14 cellular contexts compared by ENCODE assay signal in the genomic region with DNA sequence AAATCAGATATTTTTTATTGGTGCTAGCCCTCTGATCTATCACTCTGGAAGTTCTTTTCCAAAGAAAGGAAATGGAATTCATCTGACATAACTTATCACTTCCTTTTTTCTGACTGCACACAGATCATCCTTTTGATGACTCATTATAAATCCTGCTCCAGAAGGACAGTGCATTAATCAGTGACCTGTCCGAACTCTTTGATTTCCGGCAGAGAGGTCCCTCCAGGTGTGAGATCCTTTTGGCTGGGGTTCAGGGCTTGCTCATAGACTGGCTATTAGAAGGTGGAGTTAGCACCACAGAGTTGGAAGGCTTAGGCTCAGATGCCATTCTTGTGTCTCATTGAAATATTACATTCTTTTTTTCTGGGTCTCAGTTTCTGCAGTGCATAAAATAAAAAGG.
DNase-seq lines count a peak whose midpoint lies in the region; TF ChIP-seq lines count a peak whose summit lies in the region.
"Had no signal": no experiment of that assay in that cellular context is flagged by ENCODE, and none has a peak within 500 bp of the region (broad histone marks: within the 10 kb centered on the region; RNA-seq: fewer than 3 reads in every experiment).

No MANE protein-coding gene starts in this region.

- no peak overlapping the region for H2AFZ ChIP-seq in mesenchymal stem cell (ENCODE audit: low read depth, low read length)

- H4K91ac ChIP-seq in mesenchymal stem cell (ENCODE audit: low read length) = no peak overlapping the region

- H3K27me3 ChIP-seq in brain microvascular endothelial cell (replicated peaks) (no peaks in the 10 kb centered on the region), mesenchymal stem cell (ENCODE audit: control insufficient read depth in 1 of 2, insufficient read depth in 1 of 2, low read length in 2 of 2) (no peaks in the 10 kb centered on the region), WERI-Rb-1 (ENCODE audit: insufficient read depth, low read depth, severe bottlenecking) (no peaks in the 10 kb centered on the region)
- H3K27me3 ChIP-seq: colonic mucosa had no signal

- H3K4ac ChIP-seq in mesenchymal stem cell (ENCODE audit: low read depth in 1 of 2, low read length in 2 of 2) = peak overlapping the region in 1 of 2 experiments; percentile 68

- no peak overlapping the region for H3K4me2 ChIP-seq in mesenchymal stem cell (ENCODE audit: low read length, poor library complexity, severe bottlenecking)

- no peak overlapping the region for H3K4me3 ChIP-seq in brain microvascular endothelial cell (ENCODE audit: low read depth, low read length)
- no peak overlapping the region for H3K4me3 ChIP-seq in mesenchymal stem cell (ENCODE audit: insufficient read depth in 1 of 2, low read depth in 1 of 2, low read length in 2 of 2)
- no peak overlapping the region for H3K4me3 ChIP-seq in WERI-Rb-1 (ENCODE audit: low read depth, low read length)
- H3K4me3 ChIP-seq: colonic mucosa, SK-N-MC had no signal

- peaks cover 6% of the 10 kb centered on the region for H3K4me1 ChIP-seq in mesenchymal stem cell (ENCODE audit: control insufficient read depth, insufficient read depth, low read depth, low read length)
- H3K4me1 ChIP-seq: colonic mucosa had no signal

- H2AK5ac ChIP-seq in mesenchymal stem cell (ENCODE audit: low read length, severe bottlenecking) = no peak overlapping the region

- TF ChIP-seq CTCF in brain microvascular endothelial cell (IDR thresholded peaks at IDR 0.05; ENCODE audit: low read depth, low read length, missing control alignments) = no peak
- TF ChIP-seq CTCF in WERI-Rb-1 (IDR thresholded peaks at IDR 0.05; ENCODE audit: low read depth, low read length) = no peak

- H3K23ac ChIP-seq in mesenchymal stem cell (ENCODE audit: low read length in 2 of 2) = no peak overlapping the region

- H3K27ac ChIP-seq in brain microvascular endothelial cell (no peak overlapping the region), mesenchymal stem cell (ENCODE audit: low read length, poor library complexity, severe bottlenecking) (peak overlapping the region; percentile 29), WERI-Rb-1 (no peak overlapping the region)
- H3K27ac ChIP-seq: colonic mucosa, SK-N-MC had no signal

- in situ Hi-C loops in brain microvascular endothelial cell (cut with HindIII; ENCODE audit: low pct_ligation_motif_present, low sequenced_read_pairs) = no loop called here

- H3K9ac ChIP-seq in mesenchymal stem cell (ENCODE audit: low read length) = peak overlapping the region; percentile 25

- H2BK15ac ChIP-seq in mesenchymal stem cell (ENCODE audit: low read depth, poor library complexity, severe bottlenecking) = no peak overlapping the region

- WGBS in mesenchymal stem cell = 3% methylated on average over 2 of the region's 2 CpGs

- H3K36me3 ChIP-seq in brain microvascular endothelial cell (replicated peaks) (no peaks in the 10 kb centered on the region), mesenchymal stem cell (ENCODE audit: control insufficient read depth in 1 of 2, insufficient read depth in 2 of 2, low read depth in 1 of 2, low read length in 2 of 2) (no peaks in the 10 kb centered on the region), WERI-Rb-1 (no peaks in the 10 kb centered on the region)
- H3K36me3 ChIP-seq: colonic mucosa had no signal

- no peak overlapping the region for H2BK5ac ChIP-seq in mesenchymal stem cell (ENCODE audit: low read depth, low read length, poor library complexity, severe bottlenecking)

- no peaks in the 10 kb centered on the region for H3K79me1 ChIP-seq in mesenchymal stem cell (replicated peaks; ENCODE audit: low read length, poor library complexity, severe bottlenecking)

- no peak overlapping the region for H3K14ac ChIP-seq in mesenchymal stem cell (ENCODE audit: low read length in 2 of 2)

- peak overlapping the region in 1 of 2 experiments; percentile 34 for H2BK12ac ChIP-seq in mesenchymal stem cell (ENCODE audit: low read length in 2 of 2)

- no peak overlapping the region for H2BK120ac ChIP-seq in mesenchymal stem cell (ENCODE audit: low read depth, low read length)

- DNase-seq in COLO829 (ENCODE audit: low spot score) (peak; percentile 66), LHCN-M2 (ENCODE audit: low read depth) (peak; percentile 54), brain microvascular endothelial cell (peak; percentile 65), mesenchymal stem cell (no peak), putamen (ENCODE audit: low spot score) (no peak), WERI-Rb-1 (no peak), NCI-H2196 treated with DMSO at 0.1 percent for 48 hours (lab: John Stamatoyannopoulos, UW; ENCODE audit: unreplicated experiment) (no peak)
- no peak for DNase-seq in activated naive CD4-positive, alpha-beta T cell (lab: John Stamatoyannopoulos, UW)
- DNase-seq: activated CD4-positive, alpha-beta T cell treated with anti-CD3 and anti-CD28 coated beads, Interleukin-2, amount 50 U/mL, for 48 hours; colonic mucosa; hippocampal formation; NCI-H1048; NCI-H524 treated with DMSO at 0.1 percent for 48 hours had no signal

- no peak overlapping the region for H3K18ac ChIP-seq in mesenchymal stem cell (ENCODE audit: low read depth in 1 of 2, low read length in 2 of 2)

- no peak overlapping the region for H4K8ac ChIP-seq in mesenchymal stem cell (ENCODE audit: low read length)

- H3K9me3 ChIP-seq in mesenchymal stem cell (ENCODE audit: control insufficient read depth, low read length) = no peaks in the 10 kb centered on the region
- H3K9me3 ChIP-seq in WERI-Rb-1 (ENCODE audit: severe bottlenecking) = no peaks in the 10 kb centered on the region
- H3K9me3 ChIP-seq: colonic mucosa had no signal

Comparison
In these comparisons a context has a peak if more than half of its experiments do, and no peak if none do; other contexts are left out.
1. DNase-seq: peak in COLO829 (single experiment), LHCN-M2 (single experiment) and brain microvascular endothelial cell (single experiment); none in mesenchymal stem cell (single experiment), activated naive CD4-positive, alpha-beta T cell (0 of 4), putamen (single experiment), WERI-Rb-1 (single experiment) and NCI-H2196 treated with DMSO at 0.1 percent for 48 hours (single experiment).